8 cellular contexts compared by ENCODE assay signal in the genomic region with DNA sequence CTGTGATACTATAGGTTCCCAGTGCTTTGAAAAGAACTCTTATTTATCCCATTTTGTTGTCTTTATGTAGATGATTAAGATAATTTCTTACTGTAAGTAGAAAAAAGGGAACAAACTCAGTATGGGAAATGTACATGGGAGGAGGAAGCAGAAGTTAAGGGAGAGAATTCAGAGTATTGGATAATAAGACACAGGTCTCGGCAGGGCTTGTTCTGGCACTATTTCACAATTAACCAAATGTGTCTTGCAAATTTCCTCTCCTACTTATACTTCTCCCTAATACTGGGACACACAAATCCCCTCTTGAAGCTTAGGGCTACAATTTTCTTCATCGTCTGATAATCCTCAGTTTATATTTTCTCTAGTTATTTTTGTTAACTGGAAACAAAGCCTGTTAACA.
"Had no signal": no experiment of that assay in that cellular context is flagged by ENCODE, and none has a peak within 500 bp of the region (broad histone marks: within the 10 kb centered on the region; RNA-seq: fewer than 3 reads in every experiment).

No MANE protein-coding gene starts in this region.

- H3K36me3 ChIP-seq: cardiac muscle cell, esophagus muscularis mucosa had no signal

- DNase-seq: activated CD4-positive, alpha-beta T cell treated with anti-CD3 and anti-CD28 coated beads for 4 hours; activated naive CD4-positive, alpha-beta T cell; stimulated activated CD4-positive, alpha-beta T cell treated with anti-CD3 and anti-CD28 coated beads, Interleukin-4, amount 100 ng/mL, for 4 hours; T-helper 9 cell had no signal

- H3K9me3 ChIP-seq: esophagus muscularis mucosa had no signal

- H3K27me3 ChIP-seq: cardiac muscle cell, esophagus muscularis mucosa had no signal

- H3K4me3 ChIP-seq: cardiac muscle cell, esophagus muscularis mucosa had no signal

- FAIRE-seq: colon, urothelium cell line had no signal

- H3K4me1 ChIP-seq: esophagus muscularis mucosa had no signal

- H3K27ac ChIP-seq: cardiac muscle cell, esophagus muscularis mucosa had no signal
